Comparison of ENCODE assay signal across 1 cellular context in the genomic region with DNA sequence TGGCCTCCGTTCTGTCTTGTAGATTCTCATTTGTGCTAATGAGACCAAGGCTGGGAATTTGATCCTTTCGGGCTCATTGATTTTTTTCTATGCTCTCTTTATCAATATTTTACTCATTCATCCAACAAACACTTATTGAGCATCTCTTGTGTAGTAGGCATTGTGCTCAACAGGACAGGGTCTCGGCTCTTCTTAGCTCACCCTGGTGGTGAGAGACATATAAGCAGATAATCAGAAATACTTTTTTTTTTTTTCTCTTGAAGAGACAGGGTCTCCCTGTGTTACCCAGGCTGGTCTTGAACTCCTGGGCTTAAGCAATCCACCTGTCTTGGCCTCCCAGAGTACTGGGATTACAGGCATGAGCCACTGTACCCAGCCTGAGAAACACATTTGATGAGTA.
TF ChIP-seq lines count a peak whose summit lies in the region.

No MANE protein-coding gene starts in this region.

TF ChIP-seq in SK-N-SH, 30 proteins besides CTCF, POLR2A, EP300 and RAD21 (continued from another document):
- TF ChIP-seq TAF1 (IDR thresholded peaks at IDR 0.05; ENCODE audit: borderline replicate concordance, low read depth, low read length), result no peak
- TF ChIP-seq, protein P1, sequence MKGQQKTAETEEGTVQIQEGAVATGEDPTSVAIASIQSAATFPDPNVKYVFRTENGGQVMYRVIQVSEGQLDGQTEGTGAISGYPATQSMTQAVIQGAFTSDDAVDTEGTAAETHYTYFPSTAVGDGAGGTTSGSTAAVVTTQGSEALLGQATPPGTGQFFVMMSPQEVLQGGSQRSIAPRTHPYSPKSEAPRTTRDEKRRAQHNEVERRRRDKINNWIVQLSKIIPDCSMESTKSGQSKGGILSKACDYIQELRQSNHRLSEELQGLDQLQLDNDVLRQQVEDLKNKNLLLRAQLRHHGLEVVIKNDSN (IDR thresholded peaks at IDR 0.05; ENCODE audit: borderline replicate concordance, low read depth), result no peak
- TF ChIP-seq ELF1 (IDR thresholded peaks at IDR 0.05), result no peak
- TF ChIP-seq CHD2 (IDR thresholded peaks at IDR 0.05; ENCODE audit: low read length, partially characterized antibody), result no peak
- TF ChIP-seq GATA2 (CRISPR knock-in tag; IDR thresholded peaks at IDR 0.05), result no peak
- TF ChIP-seq, protein P2, sequence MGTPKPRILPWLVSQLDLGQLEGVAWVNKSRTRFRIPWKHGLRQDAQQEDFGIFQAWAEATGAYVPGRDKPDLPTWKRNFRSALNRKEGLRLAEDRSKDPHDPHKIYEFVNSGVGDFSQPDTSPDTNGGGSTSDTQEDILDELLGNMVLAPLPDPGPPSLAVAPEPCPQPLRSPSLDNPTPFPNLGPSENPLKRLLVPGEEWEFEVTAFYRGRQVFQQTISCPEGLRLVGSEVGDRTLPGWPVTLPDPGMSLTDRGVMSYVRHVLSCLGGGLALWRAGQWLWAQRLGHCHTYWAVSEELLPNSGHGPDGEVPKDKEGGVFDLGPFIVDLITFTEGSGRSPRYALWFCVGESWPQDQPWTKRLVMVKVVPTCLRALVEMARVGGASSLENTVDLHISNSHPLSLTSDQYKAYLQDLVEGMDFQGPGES (IDR thresholded peaks at IDR 0.05; ENCODE audit: low read depth, low read length), result no peak
- TF ChIP-seq GABPA (IDR thresholded peaks at IDR 0.05; ENCODE audit: low read depth), result no peak
- no peak for TF ChIP-seq RFX5 (IDR thresholded peaks at IDR 0.05; ENCODE audit: low read length)
- no peak for TF ChIP-seq RXRA (IDR thresholded peaks at IDR 0.05; ENCODE audit: borderline replicate concordance, low read depth)
